In the genomic region with DNA sequence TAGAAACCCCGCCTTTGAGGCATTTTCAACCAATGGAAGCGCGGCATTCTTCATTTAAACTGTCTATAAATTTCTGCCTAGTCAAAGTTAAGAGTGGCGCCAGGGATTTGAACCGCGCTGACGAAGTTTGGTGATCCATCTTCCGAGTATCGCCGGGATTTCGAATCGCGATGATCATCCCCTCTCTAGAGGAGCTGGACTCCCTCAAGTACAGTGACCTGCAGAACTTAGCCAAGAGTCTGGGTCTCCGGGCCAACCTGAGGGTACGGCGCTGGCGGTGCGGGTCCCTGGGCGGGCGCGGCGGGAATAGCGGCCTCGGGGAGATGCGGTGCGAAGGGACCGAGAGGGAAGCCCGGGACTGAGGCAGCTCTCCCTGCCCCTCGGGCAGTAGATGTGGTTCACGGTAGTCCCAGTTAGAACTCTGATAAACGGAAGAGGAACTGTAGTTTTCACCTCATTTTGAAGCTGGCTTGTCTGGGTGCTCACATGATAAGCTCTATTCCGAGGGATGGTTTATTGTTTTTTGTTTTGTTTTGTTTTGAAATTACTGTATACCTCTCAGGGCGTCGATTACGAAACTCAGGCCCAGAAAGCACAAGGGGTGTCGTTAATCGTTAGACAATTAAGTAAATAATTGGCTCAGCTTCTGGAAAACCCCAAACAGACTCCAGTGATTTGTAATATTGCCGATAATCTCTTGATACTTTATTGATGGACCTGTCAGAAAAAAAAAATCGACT, we compare ENCODE assay signal across 8 cellular contexts. TPM values are rescaled to one million over a fixed set of nuclear protein-coding genes. Genes with fewer than 3 reads are reported as not detected.
A peak's percentile ranks its signal among the peaks of the same experiment; 100 is the strongest.
DNase-seq lines count a peak whose midpoint lies in the region; ATAC-seq, FAIRE-seq and TF ChIP-seq lines count a peak whose summit lies in the region.

NUSAP1 (plus strand) TSS at position 94 of the 740 bp plus-strand sequence; CDS start at position 171, 77 bp downstream.

- POLR2A ChIA-PET in T-cell (lab: Charles Lee), result interaction anchor here in 1 of 2 donors (0.6 to 1.1 kb wide), 2 partner anchors 211 to 768 kb away, joined by 5 to 10 read pairs; partner anchors contain the start of genes CCDC32 and RPAP1

- ATAC-seq in GM19452 (IDR thresholded peaks at IDR 0.05; ENCODE audit: unreplicated experiment), result peak; percentile 25
- ATAC-seq in HG03520 (IDR thresholded peaks at IDR 0.05; ENCODE audit: unreplicated experiment), result peak; percentile 17
- peak; percentile 5 to 9 (median 8) for ATAC-seq in T-cell (replicated peaks in 1 of 4)
- peak; percentile 29 for ATAC-seq in omental fat pad (ENCODE audit: low FRiP score)

- peak within 1 kb of the TSS; percentile 76 to 94 for H3K27ac Mint-ChIP-seq in T-cell

- H3K4me3 Mint-ChIP-seq in T-cell, result peak within 1 kb of the TSS; percentile 90 to 99 (median 97)

- DNase-seq in Daoy (ENCODE audit: low read depth), result no peak
- peak in 1 of 34 experiments; percentile 1 for DNase-seq in T-cell
- DNase-seq in fibroblast of pulmonary artery (ENCODE audit: low read depth), result no peak
- DNase-seq in omental fat pad (ENCODE audit: low spot score), result no peak
- DNase-seq in DMS 273 treated with DMSO at 0.1 percent for 48 hours (lab: John Stamatoyannopoulos, UW), result no peak
- no peak for DNase-seq in HTR-8/SVneo (ENCODE audit: insufficient read length, low spot score)

- no peak for TF ChIP-seq CTCF in fibroblast of pulmonary artery (IDR thresholded peaks at IDR 0.05; ENCODE audit: low read length, missing control alignments)
- TF ChIP-seq CTCF in omental fat pad (IDR thresholded peaks at IDR 0.05), result no peak

- H3K4me1 Mint-ChIP-seq in T-cell, result peaks cover 29 to 41% (median 31%) of the 10 kb centered on the region in 3 donors

- no peak for FAIRE-seq in HTR-8/SVneo (lab: Jason Lieb, UNC)

- peak within 1 kb of the TSS; percentile 97 for H3K4me3 ChIP-seq in fibroblast of pulmonary artery (replicated peaks; ENCODE audit: low read depth, low read length)

- no peaks in the 10 kb centered on the region for H3K9me3 Mint-ChIP-seq in T-cell

- no peaks in the 10 kb centered on the region for H3K27me3 Mint-ChIP-seq in T-cell

- H3K36me3 Mint-ChIP-seq in T-cell, result no peaks in the 10 kb centered on the region

- CTCF ChIA-PET in T-cell (lab: Charles Lee), result interaction anchor here (0.6 to 1.2 kb wide), 5 partner anchors 102 to 441 kb away, joined by 3 to 5 read pairs (median 4); partner anchors contain the start of genes CHP1 (in 1 of the 2) and MAPKBP1 (in 1 of the 2)

RNA-seq across cellular contexts. Expression of gene NUSAP1, which starts in this region (rescaled TPM):
- total RNA-seq in Daoy (2014; rRNA removed; shearing (Covaris generic)), result 180 and 204 TPM in 2 replicates
- total RNA-seq in T-cell (1 to 10 TPM; 5.4 to 9.4 (median 7.0) TPM), omental fat pad (10 to 100 TPM in 1 of 4 donors, 1 to 10 TPM in 1, under 1 TPM in 1, not detected in 1; 0.74 to 11.8 (median 3.2) TPM)

Comparison
In these comparisons a context has a peak if more than half of its experiments do, and no peak if none do; other contexts are left out.
1. RNA of gene NUSAP1 (total RNA-seq): 180 to 204 TPM in Daoy; 5.4 to 9.4 TPM in T-cell and 0.74 to 11.8 TPM in omental fat pad; every median in the first group is over 10 times any median in the second.
2. Peak in every context shown above with its lines, with median percentiles within 50 percentile points of each other: ATAC-seq.